14 cellular contexts compared by ENCODE assay signal in the genomic region with DNA sequence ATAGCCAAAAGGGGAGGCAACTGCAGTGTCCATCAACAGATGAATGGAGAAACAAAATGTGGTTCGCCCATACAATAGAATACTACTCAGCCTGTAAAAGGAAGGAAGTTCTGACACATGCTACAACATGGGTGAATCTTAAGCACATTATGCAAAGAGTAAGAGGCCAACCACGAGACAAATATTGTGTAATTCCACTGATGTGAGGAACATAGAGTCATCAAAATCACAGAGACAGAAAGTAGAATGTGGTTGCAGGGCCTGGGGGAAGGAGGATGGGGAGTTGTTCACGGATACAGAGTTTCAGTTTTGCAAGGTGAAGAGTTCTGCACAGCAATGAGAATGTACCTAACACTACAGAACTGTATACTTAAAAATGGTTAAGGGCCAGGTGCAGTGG. TPM values are rescaled to one million over a fixed set of nuclear protein-coding genes. Genes with fewer than 3 reads are reported as not detected.
A peak's percentile ranks its signal among the peaks of the same experiment; 100 is the strongest.
DNase-seq lines count a peak whose midpoint lies in the region; ATAC-seq and TF ChIP-seq lines count a peak whose summit lies in the region.
"Had no signal": no experiment of that assay in that cellular context is flagged by ENCODE, and none has a peak within 500 bp of the region (broad histone marks: within the 10 kb centered on the region; RNA-seq: fewer than 3 reads in every experiment).

No MANE protein-coding gene starts in this region.

- POLR2A ChIA-PET in A673 (lab: Charles Lee; ENCODE audit: low non-redundant PET) = no interaction called here

- H4K20me1 ChIP-seq in GM23248 (ENCODE audit: insufficient read depth) = no peaks in the 10 kb centered on the region

- no peaks in the 10 kb centered on the region for H3F3A ChIP-seq in GM23248 (ENCODE audit: insufficient read depth)

- H3K27me3 ChIP-seq in GM23248 (replicated peaks; ENCODE audit: insufficient read depth) = peaks cover 2% of the 10 kb centered on the region; the same call in 1 of the 2 replicates
- H3K27me3 ChIP-seq in A673 (replicated peaks; ENCODE audit: insufficient read depth, low read depth, low read length, poor library complexity) = no peaks in the 10 kb centered on the region

- 57 to 58% methylated on average over 3 of the region's 3 CpGs for WGBS in GM23248 (ENCODE audit: low coverage in 1 of 2, low lambda C conversion rate in 2 of 2, missing lambda C conversion rate in 2 of 2), 2 experiments

- H3K4me1 ChIP-seq in GM23248 (ENCODE audit: insufficient read depth) (peaks cover 4% of the 10 kb centered on the region; the same call in 1 of the 2 replicates), A673 (ENCODE audit: insufficient read depth, low read length, poor library complexity, severe bottlenecking) (no peaks in the 10 kb centered on the region)

- H3K9me3 ChIP-seq in GM23248 (ENCODE audit: low read depth) (no peaks in the 10 kb centered on the region), A673 (ENCODE audit: low read depth, low read length, poor library complexity, severe bottlenecking) (no peaks in the 10 kb centered on the region)

- in situ Hi-C loops in GM23248 (cut with MboI) = no loop called here

- intact Hi-C loops in A673 (cut with micrococcal nuclease; ENCODE audit: unreplicated experiment) = no loop called here
- intact Hi-C loops in activated T-helper 1 cell treated with anti-CD3 and anti-CD28 coated beads, Interleukin-12 subunit alpha, Interleukin-12 subunit beta, Interleukin-2, Interleukin-4 antibody, amounts not matched to agents 30 ng/mL and 10 ng/mL and 1 ng/mL, durations not matched to agents 14 hours and 24 hours and 36 hours (cut with micrococcal nuclease) = loop anchor here (10.0 kb wide), 1 partner anchor 300 kb away; no protein-coding TSS in a partner anchor

- H2AFZ ChIP-seq in GM23248 = no peak overlapping the region

- peak overlapping the region; percentile 55 to 63 for H3K27ac Mint-ChIP-seq in natural killer cell treated with Interleukin-12 subunit alpha and Interleukin-12 subunit beta and Interleukin-15 and Interleukin-18, amount 100 ng/mL, for 72 hours
- H3K27ac Mint-ChIP-seq in activated T-helper 1 cell treated with anti-CD3 and anti-CD28 coated beads, Interleukin-12 subunit alpha, Interleukin-12 subunit beta, Interleukin-2, Interleukin-4 antibody, amounts not matched to agents 30 ng/mL and 10 ng/mL and 1 ng/mL, durations not matched to agents 14 hours and 24 hours and 36 hours = no peak overlapping the region
- H3K27ac Mint-ChIP-seq: CD4-positive, CD25-positive, alpha-beta regulatory T cell had no signal

- H3K4me3 ChIP-seq in GM23248 (no peak overlapping the region), NB4 (ENCODE audit: low read depth, low read length) (no peak overlapping the region), A673 (ENCODE audit: low read depth, low read length, poor library complexity, severe bottlenecking) (no peak overlapping the region)

- no peaks in the 10 kb centered on the region for H3K9me2 ChIP-seq in GM23248 (ENCODE audit: insufficient read depth)

- H3K27me3 Mint-ChIP-seq in natural killer cell treated with Interleukin-12 subunit alpha and Interleukin-12 subunit beta and Interleukin-15 and Interleukin-18, amount 100 ng/mL, for 72 hours = peaks cover 0 to 3% of the 10 kb centered on the region in 2 donors
- peaks cover 8% of the 10 kb centered on the region for H3K27me3 Mint-ChIP-seq in activated T-helper 1 cell treated with anti-CD3 and anti-CD28 coated beads, Interleukin-12 subunit alpha, Interleukin-12 subunit beta, Interleukin-2, Interleukin-4 antibody, amounts not matched to agents 30 ng/mL and 10 ng/mL and 1 ng/mL, durations not matched to agents 14 hours and 24 hours and 36 hours (ENCODE audit: insufficient read depth)

- BruUV-seq in A673 (replicated peaks; lab: Mats Ljungman, UMichigan) = no TSS peak

- no peaks in the 10 kb centered on the region for H3K9me3 Mint-ChIP-seq in natural killer cell treated with Interleukin-12 subunit alpha and Interleukin-12 subunit beta and Interleukin-15 and Interleukin-18, amount 100 ng/mL, for 72 hours
- H3K9me3 Mint-ChIP-seq in activated T-helper 1 cell treated with anti-CD3 and anti-CD28 coated beads, Interleukin-12 subunit alpha, Interleukin-12 subunit beta, Interleukin-2, Interleukin-4 antibody, amounts not matched to agents 30 ng/mL and 10 ng/mL and 1 ng/mL, durations not matched to agents 14 hours and 24 hours and 36 hours = no peaks in the 10 kb centered on the region
- H3K9me3 Mint-ChIP-seq: CD4-positive, CD25-positive, alpha-beta regulatory T cell had no signal

- H3K4me1 Mint-ChIP-seq in natural killer cell treated with Interleukin-12 subunit alpha and Interleukin-12 subunit beta and Interleukin-15 and Interleukin-18, amount 100 ng/mL, for 72 hours (ENCODE audit: low read depth in 2 of 2) = peaks cover 13 to 18% of the 10 kb centered on the region in 2 donors
- peaks cover under 1% of the 10 kb centered on the region for H3K4me1 Mint-ChIP-seq in activated T-helper 1 cell treated with anti-CD3 and anti-CD28 coated beads, Interleukin-12 subunit alpha, Interleukin-12 subunit beta, Interleukin-2, Interleukin-4 antibody, amounts not matched to agents 30 ng/mL and 10 ng/mL and 1 ng/mL, durations not matched to agents 14 hours and 24 hours and 36 hours (ENCODE audit: low read depth)
- H3K4me1 Mint-ChIP-seq: CD4-positive, CD25-positive, alpha-beta regulatory T cell had no signal

- H3K36me3 ChIP-seq in GM23248 (ENCODE audit: low read depth) (no peaks in the 10 kb centered on the region), A673 (ENCODE audit: insufficient read depth, low read length, poor library complexity, severe bottlenecking) (no peaks in the 10 kb centered on the region)

- TF ChIP-seq CTCF in NB4 (IDR thresholded peaks at IDR 0.05; ENCODE audit: low read depth, low read length) = no peak
- TF ChIP-seq CTCF in A673 (conservative IDR thresholded peaks at IDR 0.05; ENCODE audit: low read depth, low read length) = no peak

- no peaks in the 10 kb centered on the region for H3K36me3 Mint-ChIP-seq in natural killer cell treated with Interleukin-12 subunit alpha and Interleukin-12 subunit beta and Interleukin-15 and Interleukin-18, amount 100 ng/mL, for 72 hours
- H3K36me3 Mint-ChIP-seq in activated T-helper 1 cell treated with anti-CD3 and anti-CD28 coated beads, Interleukin-12 subunit alpha, Interleukin-12 subunit beta, Interleukin-2, Interleukin-4 antibody, amounts not matched to agents 30 ng/mL and 10 ng/mL and 1 ng/mL, durations not matched to agents 14 hours and 24 hours and 36 hours (ENCODE audit: low read depth) = no peaks in the 10 kb centered on the region
- H3K36me3 Mint-ChIP-seq: CD4-positive, CD25-positive, alpha-beta regulatory T cell had no signal

- H3K4me2 ChIP-seq in GM23248 (ENCODE audit: unreplicated experiment) = no peak overlapping the region

- CTCF ChIA-PET in A673 (lab: Charles Lee) = no interaction called here

- peak; percentile 93 to 95 for ATAC-seq in natural killer cell treated with Interleukin-12 subunit alpha and Interleukin-12 subunit beta and Interleukin-15 and Interleukin-18, amount 100 ng/mL, for 72 hours
- ATAC-seq in GM21825 (IDR thresholded peaks at IDR 0.05; ENCODE audit: unreplicated experiment) = no peak

- no peaks in the 10 kb centered on the region for H3K79me2 ChIP-seq in GM23248 (ENCODE audit: insufficient read depth)

- peak overlapping the region; percentile 45 for H3K4me3 Mint-ChIP-seq in natural killer cell treated with Interleukin-12 subunit alpha and Interleukin-12 subunit beta and Interleukin-15 and Interleukin-18, amount 100 ng/mL, for 72 hours
- no peak overlapping the region for H3K4me3 Mint-ChIP-seq in activated T-helper 1 cell treated with anti-CD3 and anti-CD28 coated beads, Interleukin-12 subunit alpha, Interleukin-12 subunit beta, Interleukin-2, Interleukin-4 antibody, amounts not matched to agents 30 ng/mL and 10 ng/mL and 1 ng/mL, durations not matched to agents 14 hours and 24 hours and 36 hours
- H3K4me3 Mint-ChIP-seq: CD4-positive, CD25-positive, alpha-beta regulatory T cell had no signal

- no peak overlapping the region for H3K9ac ChIP-seq in GM23248

- DNase-seq in GM23248 = peak; percentile 29
- DNase-seq in NB4 (ENCODE audit: low read depth) = peak; percentile 49
- peak; percentile 3 for DNase-seq in ecto neural progenitor cell (ENCODE audit: low spot score)
- DNase-seq in natural killer cell treated with Interleukin-12 subunit alpha and Interleukin-12 subunit beta and Interleukin-15 and Interleukin-18, amount 100 ng/mL, for 72 hours (ENCODE audit: low spot score) = peak; percentile 69
- no peak for DNase-seq in A673 (ENCODE audit: low spot score)
- DNase-seq in NAMALWA (ENCODE audit: low spot score) = no peak
- no peak for DNase-seq in activated T-helper 1 cell treated with anti-CD3 and anti-CD28 coated beads, Interleukin-12 subunit alpha, Interleukin-12 subunit beta, Interleukin-2, Interleukin-4 antibody, amounts not matched to agents 30 ng/mL and 10 ng/mL and 1 ng/mL, durations not matched to agents 14 hours and 24 hours and 36 hours (ENCODE audit: low spot score)
- DNase-seq: anterior cingulate cortex; CD4-positive, CD25-positive, alpha-beta regulatory T cell; foreskin fibroblast; NCI-H345 had no signal

- no peak overlapping the region for H3K27ac ChIP-seq in GM23248
- H3K27ac ChIP-seq in A673 (ENCODE audit: low read depth, low read length, poor library complexity, severe bottlenecking) = no peak overlapping the region

- no peak for TF ChIP-seq POLR2A in NB4 (IDR thresholded peaks at IDR 0.05; ENCODE audit: extremely low read depth, insufficient read length)

RNA-seq across cellular contexts. Expression of a gene that starts 13.7 kb away (rescaled TPM):
- not detected in 2 replicates for total RNA-seq in GM23248 (2014; rRNA removed; shearing (Covaris generic))
- not detected in 2 replicates for polyA plus RNA-seq in GM23248 (2016; fragmentation: Nextera tagmentation; extraction: Ambion mirVana)
- not detected for total RNA-seq in natural killer cell treated with Interleukin-12 subunit alpha and Interleukin-12 subunit beta and Interleukin-15 and Interleukin-18, amount 100 ng/mL, for 72 hours
- total RNA-seq in A673 (2021) = not detected in 2 replicates
- not detected in 2 replicates for total RNA-seq in activated T-helper 1 cell treated with anti-CD3 and anti-CD28 coated beads, Interleukin-12 subunit alpha, Interleukin-12 subunit beta, Interleukin-2, Interleukin-4 antibody, amounts not matched to agents 30 ng/mL and 10 ng/mL and 1 ng/mL, durations not matched to agents 14 hours and 24 hours and 36 hours
- total RNA-seq: CD4-positive, CD25-positive, alpha-beta regulatory T cell; Daoy; H4 had no signal
- polyA plus RNA-seq: CD4-positive, CD25-positive, alpha-beta regulatory T cell had no signal

Comparison
In these comparisons a context has a peak if more than half of its experiments do, and no peak if none do; other contexts are left out.
1. DNase-seq: peak in GM23248 (single experiment), NB4 (single experiment), ecto neural progenitor cell (single experiment) and natural killer cell treated with Interleukin-12 subunit alpha and Interleukin-12 subunit beta and Interleukin-15 and Interleukin-18, amount 100 ng/mL, for 72 hours (single experiment); none in A673 (single experiment), NAMALWA (single experiment) and activated T-helper 1 cell treated with anti-CD3 and anti-CD28 coated beads, Interleukin-12 subunit alpha, Interleukin-12 subunit beta, Interleukin-2, Interleukin-4 antibody, amounts not matched to agents 30 ng/mL and 10 ng/mL and 1 ng/mL, durations not matched to agents 14 hours and 24 hours and 36 hours (single experiment).